11 cellular contexts compared by ENCODE assay signal in genomic region chr1:97904528-97904927, GRCh38. TPM values are rescaled to one million over a fixed set of nuclear protein-coding genes. Genes with fewer than 3 reads are reported as not detected.
DNase-seq lines count a peak whose midpoint lies in the region; ATAC-seq, FAIRE-seq and TF ChIP-seq lines count a peak whose summit lies in the region.
"Had no signal": no experiment of that assay in that cellular context is flagged by ENCODE, and none has a peak within 500 bp of the region (broad histone marks: within the 10 kb centered on the region; RNA-seq: fewer than 3 reads in every experiment).

No MANE protein-coding gene starts in this region.

- peak; percentile 23 for ATAC-seq in left lobe of liver
- ATAC-seq: activated naive CD4-positive, alpha-beta T cell treated with anti-CD3 and anti-CD28 coated beads, Interleukin-2, amount 50 U/mL, for 72 hours had no signal

- H3K27me3 Mint-ChIP-seq in activated T-helper 1 cell treated with anti-CD3 and anti-CD28 coated beads, Interleukin-12 subunit alpha, Interleukin-12 subunit beta, Interleukin-2, Interleukin-4 antibody, amounts not matched to agents 30 ng/mL and 10 ng/mL and 1 ng/mL, durations not matched to agents 14 hours and 24 hours and 36 hours (ENCODE audit: insufficient read depth), result no peaks in the 10 kb centered on the region

- no peak for FAIRE-seq in GM19239 (lab: Jason Lieb, UNC)

- H3K4me1 Mint-ChIP-seq in activated T-helper 1 cell treated with anti-CD3 and anti-CD28 coated beads, Interleukin-12 subunit alpha, Interleukin-12 subunit beta, Interleukin-2, Interleukin-4 antibody, amounts not matched to agents 30 ng/mL and 10 ng/mL and 1 ng/mL, durations not matched to agents 14 hours and 24 hours and 36 hours (ENCODE audit: low read depth), result peaks cover 34% of the 10 kb centered on the region

- H3K4me3 ChIP-seq in AG10803 (ENCODE audit: low read length), result no peak overlapping the region

- no peak for TF ChIP-seq CTCF in AG10803 (conservative IDR thresholded peaks at IDR 0.05; ENCODE audit: low read length)

- peaks cover under 1% of the 10 kb centered on the region for H3K9me3 Mint-ChIP-seq in activated T-helper 1 cell treated with anti-CD3 and anti-CD28 coated beads, Interleukin-12 subunit alpha, Interleukin-12 subunit beta, Interleukin-2, Interleukin-4 antibody, amounts not matched to agents 30 ng/mL and 10 ng/mL and 1 ng/mL, durations not matched to agents 14 hours and 24 hours and 36 hours
- H3K9me3 Mint-ChIP-seq: activated naive CD4-positive, alpha-beta T cell treated with anti-CD3 and anti-CD28 coated beads, Interleukin-2, amount 50 U/mL, for 72 hours had no signal

- H3K4me3 Mint-ChIP-seq in activated T-helper 1 cell treated with anti-CD3 and anti-CD28 coated beads, Interleukin-12 subunit alpha, Interleukin-12 subunit beta, Interleukin-2, Interleukin-4 antibody, amounts not matched to agents 30 ng/mL and 10 ng/mL and 1 ng/mL, durations not matched to agents 14 hours and 24 hours and 36 hours, result peak overlapping the region; percentile 24

- intact Hi-C loops in activated T-helper 1 cell treated with anti-CD3 and anti-CD28 coated beads, Interleukin-12 subunit alpha, Interleukin-12 subunit beta, Interleukin-2, Interleukin-4 antibody, amounts not matched to agents 30 ng/mL and 10 ng/mL and 1 ng/mL, durations not matched to agents 14 hours and 24 hours and 36 hours (cut with micrococcal nuclease), result no loop called here
- intact Hi-C loops in posterior vena cava (cut with DNase I), result no loop called here

- H3K27ac Mint-ChIP-seq in activated T-helper 1 cell treated with anti-CD3 and anti-CD28 coated beads, Interleukin-12 subunit alpha, Interleukin-12 subunit beta, Interleukin-2, Interleukin-4 antibody, amounts not matched to agents 30 ng/mL and 10 ng/mL and 1 ng/mL, durations not matched to agents 14 hours and 24 hours and 36 hours, result no peak overlapping the region
- H3K27ac Mint-ChIP-seq: activated naive CD4-positive, alpha-beta T cell treated with anti-CD3 and anti-CD28 coated beads, Interleukin-2, amount 50 U/mL, for 72 hours had no signal

- DNase-seq in AG10803 (ENCODE audit: low read depth), result peak; percentile 68
- DNase-seq in GF-D8 (lab: John Stamatoyannopoulos, UW), result peak; percentile 84
- DNase-seq in activated T-helper 1 cell treated with anti-CD3 and anti-CD28 coated beads, Interleukin-12 subunit alpha, Interleukin-12 subunit beta, Interleukin-2, Interleukin-4 antibody, amounts not matched to agents 30 ng/mL and 10 ng/mL and 1 ng/mL, durations not matched to agents 14 hours and 24 hours and 36 hours (ENCODE audit: low spot score), result no peak
- DNase-seq in left lobe of liver (ENCODE audit: low spot score), result no peak
- no peak for DNase-seq in C1 segment of cervical spinal cord (lab: John Stamatoyannopoulos, UW)
- no peak for DNase-seq in foreskin melanocyte
- DNase-seq in posterior vena cava (ENCODE audit: low spot score), result no peak
- no peak for DNase-seq in GM19239 (ENCODE audit: insufficient read length, low spot score)
- DNase-seq: activated CD4-positive, alpha-beta T cell treated with anti-CD3 and anti-CD28 coated beads, Interleukin-2, amount 50 U/mL, for 1 hour; NCI-H774 had no signal

- peaks cover 5% of the 10 kb centered on the region for H3K36me3 Mint-ChIP-seq in activated T-helper 1 cell treated with anti-CD3 and anti-CD28 coated beads, Interleukin-12 subunit alpha, Interleukin-12 subunit beta, Interleukin-2, Interleukin-4 antibody, amounts not matched to agents 30 ng/mL and 10 ng/mL and 1 ng/mL, durations not matched to agents 14 hours and 24 hours and 36 hours (ENCODE audit: low read depth)

RNA-seq across cellular contexts. Expression of gene DPYD, which starts 16.3 kb away (rescaled TPM):
- total RNA-seq in activated T-helper 1 cell treated with anti-CD3 and anti-CD28 coated beads, Interleukin-12 subunit alpha, Interleukin-12 subunit beta, Interleukin-2, Interleukin-4 antibody, amounts not matched to agents 30 ng/mL and 10 ng/mL and 1 ng/mL, durations not matched to agents 14 hours and 24 hours and 36 hours, result 16.2 and 17.9 TPM in 2 replicates
- 43.3 TPM for total RNA-seq in left lobe of liver
- total RNA-seq in posterior vena cava, result 10 to 100 TPM; 40.3 to 50.3 TPM

Comparison
In these comparisons a context has a peak if more than half of its experiments do, and no peak if none do; other contexts are left out.
1. DNase-seq: peak in AG10803 (single experiment) and GF-D8 (single experiment); none in activated T-helper 1 cell treated with anti-CD3 and anti-CD28 coated beads, Interleukin-12 subunit alpha, Interleukin-12 subunit beta, Interleukin-2, Interleukin-4 antibody, amounts not matched to agents 30 ng/mL and 10 ng/mL and 1 ng/mL, durations not matched to agents 14 hours and 24 hours and 36 hours (single experiment), left lobe of liver (single experiment), C1 segment of cervical spinal cord (0 of 14), foreskin melanocyte (single experiment), posterior vena cava (single experiment) and GM19239 (single experiment).